Comparison of ENCODE assay signal across 15 cellular contexts in genomic region chr3:113111308-113111707, GRCh38.
DNase-seq lines count a peak whose midpoint lies in the region; FAIRE-seq and TF ChIP-seq lines count a peak whose summit lies in the region.
"Had no signal": no experiment of that assay in that cellular context is flagged by ENCODE, and none has a peak within 500 bp of the region (broad histone marks: within the 10 kb centered on the region; RNA-seq: fewer than 3 reads in every experiment).

No MANE protein-coding gene starts in this region.

- intact Hi-C loops in kidney (cut with DNase I), result no loop called here

- H3K9me1 ChIP-seq in keratinocyte (ENCODE audit: control insufficient read depth, extremely low read depth, insufficient read depth, low read length), result no peaks in the 10 kb centered on the region

- DNase-seq in stimulated activated CD4-positive, alpha-beta T cell treated with anti-CD3 and anti-CD28 coated beads, Interleukin-1b, Interleukin-23, amount 100 ng/mL, for 48 hours, result peak; percentile 18
- no peak for DNase-seq in stimulated activated CD4-positive, alpha-beta T cell treated with anti-CD3 and anti-CD28 coated beads, Interleukin-12 subunit alpha, Interleukin-12 subunit beta, amount 100 ng/mL, for 4 hours
- DNase-seq in activated CD4-positive, alpha-beta T cell treated with anti-CD3 and anti-CD28 coated beads, Interleukin-2, amount 50 U/mL, for 48 hours, result peak; percentile 4 to 15
- DNase-seq in keratinocyte (ENCODE audit: low read depth, low spot score) (no peak), urothelium cell line (ENCODE audit: low spot score) (peak; percentile 39), kidney (no peak), hypothalamus (lab: John Stamatoyannopoulos, UW) (no peak), NCI-H1092 (lab: John Stamatoyannopoulos, UW) (no peak)
- DNase-seq: activated naive CD4-positive, alpha-beta T cell treated with anti-CD3 and anti-CD28 coated beads for 36 hours; cortex of kidney; MG63; NCI-H446; RPMI8226; stomach had no signal

- dilution Hi-C loops in keratinocyte (cut with MboI; ENCODE audit: extremely low pct_ligation_motif_present, low sequenced_read_pairs), result no loop called here

- no peaks in the 10 kb centered on the region for H3K27me3 ChIP-seq in keratinocyte (ENCODE audit: control insufficient read depth, extremely low read depth, insufficient read depth, low read length)
- H3K27me3 ChIP-seq: MG63, stomach had no signal

- no peak overlapping the region for H2AFZ ChIP-seq in keratinocyte (ENCODE audit: control insufficient read depth, low read length)

- no peaks in the 10 kb centered on the region for H3K79me2 ChIP-seq in keratinocyte (ENCODE audit: control insufficient read depth, insufficient read depth, low read length)

- H3K4me2 ChIP-seq in keratinocyte (ENCODE audit: control insufficient read depth, extremely low read depth, insufficient read depth, low read depth, low read length), result no peak overlapping the region

- H3K27ac ChIP-seq in keratinocyte (ENCODE audit: control insufficient read depth, insufficient read depth, low read length), result no peak overlapping the region
- no peak overlapping the region for H3K27ac ChIP-seq in kidney (ENCODE audit: low read depth in 2 of 2, low read length in 2 of 2)
- H3K27ac ChIP-seq: stomach had no signal

- FAIRE-seq in keratinocyte (lab: Jason Lieb, UNC) (peak; percentile 86), urothelium cell line (lab: Jason Lieb, UNC) (peak; percentile 50), kidney (lab: Jason Lieb, UNC) (no peak)
- FAIRE-seq: GM18507 had no signal

- H3K36me3 ChIP-seq in keratinocyte (ENCODE audit: control insufficient read depth in 2 of 2, extremely low read depth in 1 of 2, insufficient read depth in 2 of 2, low read length in 2 of 2) (no peaks in the 10 kb centered on the region), kidney (ENCODE audit: control insufficient read depth in 1 of 2, insufficient read depth in 2 of 2, low read length in 2 of 2) (no peaks in the 10 kb centered on the region)
- H3K36me3 ChIP-seq: MG63, stomach had no signal

- H3K9me3 ChIP-seq in keratinocyte (ENCODE audit: control insufficient read depth, low read depth, low read length) (no peaks in the 10 kb centered on the region), kidney (ENCODE audit: control insufficient read depth in 1 of 2, low read length in 2 of 2) (no peaks in the 10 kb centered on the region)
- H3K9me3 ChIP-seq: MG63, stomach had no signal

- H3K4me1 ChIP-seq in keratinocyte (ENCODE audit: control insufficient read depth, extremely low read depth, insufficient read depth, low read length) (peaks cover 5% of the 10 kb centered on the region), kidney (ENCODE audit: control insufficient read depth in 1 of 2, insufficient read depth in 1 of 2, low read depth in 1 of 2, low read length in 2 of 2) (no peaks in the 10 kb centered on the region)
- H3K4me1 ChIP-seq: stomach had no signal

- TF ChIP-seq CTCF in keratinocyte (optimal IDR thresholded peaks at IDR 0.05 in 1 of 3, IDR thresholded peaks at IDR 0.05 in 1 of 3, conservative IDR thresholded peaks at IDR 0.05 in 1 of 3; ENCODE audit: extremely low read depth in 1 of 3, insufficient read depth in 2 of 3, low read length in 3 of 3) (no peak), kidney (IDR thresholded peaks at IDR 0.05; ENCODE audit: borderline replicate concordance, extremely low read depth, insufficient read depth) (no peak)

- H3K9ac ChIP-seq in keratinocyte (ENCODE audit: control insufficient read depth, extremely low read depth, insufficient read depth, low read length), result no peak overlapping the region
- no peak overlapping the region for H3K9ac ChIP-seq in kidney (ENCODE audit: low read length in 2 of 2)

- no peaks in the 10 kb centered on the region for H4K20me1 ChIP-seq in keratinocyte (ENCODE audit: control insufficient read depth, extremely low read depth, insufficient read depth, low read length)

- H3K4me3 ChIP-seq in keratinocyte (ENCODE audit: control insufficient read depth in 2 of 3, extremely low read depth in 1 of 3, insufficient read depth in 2 of 3, low read depth in 1 of 3, low read length in 3 of 3) (no peak overlapping the region), kidney (ENCODE audit: low read length in 2 of 2) (no peak overlapping the region)
- H3K4me3 ChIP-seq: MG63, stomach had no signal

Comparison
In these comparisons a context has a peak if more than half of its experiments do, and no peak if none do; other contexts are left out.
1. DNase-seq: peak in stimulated activated CD4-positive, alpha-beta T cell treated with anti-CD3 and anti-CD28 coated beads, Interleukin-1b, Interleukin-23, amount 100 ng/mL, for 48 hours (single experiment), activated CD4-positive, alpha-beta T cell treated with anti-CD3 and anti-CD28 coated beads, Interleukin-2, amount 50 U/mL, for 48 hours (2 of 2) and urothelium cell line (single experiment); none in stimulated activated CD4-positive, alpha-beta T cell treated with anti-CD3 and anti-CD28 coated beads, Interleukin-12 subunit alpha, Interleukin-12 subunit beta, amount 100 ng/mL, for 4 hours (single experiment), keratinocyte (single experiment), kidney (single experiment), hypothalamus (0 of 51) and NCI-H1092 (single experiment).